In genomic region chr5:175582697-175583096, GRCh38 we compare ENCODE assay signal across 22 cellular contexts.
DNase-seq lines count a peak whose midpoint lies in the region; ATAC-seq lines count a peak whose summit lies in the region.
"Had no signal": no experiment of that assay in that cellular context is flagged by ENCODE, and none has a peak within 500 bp of the region (broad histone marks: within the 10 kb centered on the region; RNA-seq: fewer than 3 reads in every experiment).

No MANE protein-coding gene starts in this region.

- H3K27ac ChIP-seq in SK-N-MC, result no peak overlapping the region
- H3K27ac ChIP-seq: 22Rv1; BLaER1 treated with 17β-estradiol and CSF1 and Interleukin-3, amounts not matched to agents 10 nM and 100 nM had no signal

- no peaks in the 10 kb centered on the region for H3K9me3 ChIP-seq in SK-N-MC (ENCODE audit: low read depth, low read length)

- no peak overlapping the region for H3K4me3 ChIP-seq in SK-N-MC
- H3K4me3 ChIP-seq: BLaER1 treated with 17β-estradiol and CSF1 and Interleukin-3, amounts not matched to agents 10 nM and 100 nM had no signal

- no peak overlapping the region for H3K9ac ChIP-seq in SK-N-MC (ENCODE audit: insufficient read length)
- H3K9ac ChIP-seq: BLaER1 treated with 17β-estradiol and CSF1 and Interleukin-3, amounts not matched to agents 10 nM and 100 nM had no signal

- peak; percentile 13 for DNase-seq in activated CD8-positive, alpha-beta memory T cell treated with anti-CD3 and anti-CD28 coated beads for 24 hours
- DNase-seq in activated CD8-positive, alpha-beta memory T cell treated with anti-CD3 and anti-CD28 coated beads, Interleukin-2, amount 50 U/mL, for 4 hours, result no peak
- peak; percentile 39 for DNase-seq in SK-N-MC (ENCODE audit: low read depth, low spot score)
- DNase-seq in pons (ENCODE audit: low spot score), result no peak
- no peak for DNase-seq in effector CD4-positive, alpha-beta T cell
- DNase-seq in DMS53 (lab: John Stamatoyannopoulos, UW), result no peak
- DNase-seq in globus pallidus (ENCODE audit: low spot score), result no peak
- DNase-seq: ACHN; CD4-positive, alpha-beta memory T cell; H9; KBM-7; MV-4-11; NCI-H1694; NCI-H2081; NCI-H2171; NCI-H345; NCI-H524; OCI-M1; SHP77 had no signal

- H3K36me3 ChIP-seq in SK-N-MC (ENCODE audit: insufficient read depth, low read length), result no peaks in the 10 kb centered on the region
- H3K36me3 ChIP-seq: BLaER1 treated with 17β-estradiol and CSF1 and Interleukin-3, amounts not matched to agents 10 nM and 100 nM had no signal

- ATAC-seq in esophagus mucosa, result peak; percentile 93

Comparison
In these comparisons a context has a peak if more than half of its experiments do, and no peak if none do; other contexts are left out.
1. DNase-seq: peak in activated CD8-positive, alpha-beta memory T cell treated with anti-CD3 and anti-CD28 coated beads for 24 hours (single experiment) and SK-N-MC (single experiment); none in activated CD8-positive, alpha-beta memory T cell treated with anti-CD3 and anti-CD28 coated beads, Interleukin-2, amount 50 U/mL, for 4 hours (single experiment), pons (single experiment), effector CD4-positive, alpha-beta T cell (single experiment), DMS53 (single experiment) and globus pallidus (single experiment).